In genomic region chr9:69307446-69308216, GRCh38 we compare ENCODE assay signal across 14 cellular contexts. TPM values are rescaled to one million over a fixed set of nuclear protein-coding genes. Genes with fewer than 3 reads are reported as not detected.
DNase-seq lines count a peak whose midpoint lies in the region; ATAC-seq, FAIRE-seq and TF ChIP-seq lines count a peak whose summit lies in the region.
"Had no signal": no experiment of that assay in that cellular context is flagged by ENCODE, and none has a peak within 500 bp of the region (broad histone marks: within the 10 kb centered on the region; RNA-seq: fewer than 3 reads in every experiment).

No MANE protein-coding gene starts in this region.

- H3K4me1 ChIP-seq in astrocyte (ENCODE audit: insufficient read depth, low read length): peaks cover 14% of the 10 kb centered on the region
- no peaks in the 10 kb centered on the region for H3K4me1 ChIP-seq in right cardiac atrium (ENCODE audit: control insufficient read depth, insufficient read depth, low read length)
- peaks cover 3% of the 10 kb centered on the region for H3K4me1 ChIP-seq in osteoblast (ENCODE audit: insufficient read depth, low read length)
- H3K4me1 ChIP-seq in PC-9 (replicated peaks; ENCODE audit: insufficient read depth): no peaks in the 10 kb centered on the region
- H3K4me1 ChIP-seq: gastrocnemius medialis, parathyroid adenoma had no signal

- peaks cover 3% of the 10 kb centered on the region for H3K36me3 Mint-ChIP-seq in astrocyte (ENCODE audit: low read depth, unreplicated experiment)

- no peaks in the 10 kb centered on the region for H3K27me3 Mint-ChIP-seq in astrocyte (ENCODE audit: low read depth, unreplicated experiment)

- DNase-seq in GM04504 (ENCODE audit: low read depth) (peak; percentile 10), astrocyte (ENCODE audit: low read depth) (peak; percentile 96), right cardiac atrium (no peak), osteoblast (ENCODE audit: insufficient read length, low spot score, missing footprints) (peak; percentile 73), PC-9 (no peak), NCI-H345 (lab: John Stamatoyannopoulos, UW) (no peak)
- DNase-seq in activated T-cell treated with anti-CD3 and anti-CD28 coated beads, Interleukin-2, amount 50 U/mL, for 48 hours: no peak
- DNase-seq: DND-41, gastrocnemius medialis, NCI-H446 had no signal

- H2AFZ ChIP-seq in astrocyte (ENCODE audit: low read depth, low read length): no peak overlapping the region
- H2AFZ ChIP-seq in osteoblast (ENCODE audit: low read length): no peak overlapping the region
- no peak overlapping the region for H2AFZ ChIP-seq in PC-9
- H2AFZ ChIP-seq: parathyroid adenoma had no signal

- H4K20me1 ChIP-seq in astrocyte (ENCODE audit: insufficient read depth, low read length): no peaks in the 10 kb centered on the region
- no peaks in the 10 kb centered on the region for H4K20me1 ChIP-seq in osteoblast (ENCODE audit: insufficient read depth, low read length)
- no peaks in the 10 kb centered on the region for H4K20me1 ChIP-seq in PC-9 (ENCODE audit: insufficient read depth)

- H3K4me3 ChIP-seq in astrocyte (ENCODE audit: insufficient read depth, low read depth, low read length) (no peak overlapping the region), right cardiac atrium (ENCODE audit: low read length) (no peak overlapping the region), osteoblast (ENCODE audit: insufficient read depth, low read length) (no peak overlapping the region), PC-9 (no peak overlapping the region)
- H3K4me3 ChIP-seq: gastrocnemius medialis had no signal

- H3K9me3 ChIP-seq in astrocyte (ENCODE audit: insufficient read depth, low read depth, low read length) (peaks cover 1% of the 10 kb centered on the region), right cardiac atrium (ENCODE audit: control insufficient read depth, low read length) (no peaks in the 10 kb centered on the region), osteoblast (ENCODE audit: low read depth, low read length) (no peaks in the 10 kb centered on the region), PC-9 (ENCODE audit: insufficient read depth, low read depth) (0 out of 2 replicates have a peak, but pooled peaks cover 2% of the 10 kb centered on the region)
- H3K9me3 ChIP-seq: gastrocnemius medialis had no signal

- H3K4me2 ChIP-seq in astrocyte (ENCODE audit: low read length) (peak overlapping the region; percentile 43), osteoblast (ENCODE audit: insufficient read depth, low read length) (no peak overlapping the region), PC-9 (no peak overlapping the region)

- no peaks in the 10 kb centered on the region for H3F3A ChIP-seq in PC-9 (ENCODE audit: insufficient read depth, low read depth)

- H3K4me1 Mint-ChIP-seq in astrocyte (ENCODE audit: low read depth, unreplicated experiment): peaks cover 18% of the 10 kb centered on the region

- H3K9ac ChIP-seq in astrocyte (ENCODE audit: low read length): no peak overlapping the region
- H3K9ac ChIP-seq: parathyroid adenoma had no signal

- BruUV-seq in PC-9 (replicated peaks; lab: Mats Ljungman, UMichigan): no TSS peak

- POLR2A ChIA-PET in PC-9 (lab: Charles Lee; ENCODE audit: unreplicated experiment): no interaction called here

- H3K27ac Mint-ChIP-seq in astrocyte (ENCODE audit: unreplicated experiment): peak overlapping the region; percentile 88

- no peaks in the 10 kb centered on the region for H3K9me2 ChIP-seq in PC-9 (ENCODE audit: insufficient read depth)

- ATAC-seq in right cardiac atrium (peak in 1 of 2 donors; percentile 29), HG03378 (IDR thresholded peaks at IDR 0.05; ENCODE audit: unreplicated experiment) (no peak)
- ATAC-seq: gastrocnemius medialis had no signal

- H3K36me3 ChIP-seq in astrocyte (ENCODE audit: insufficient read depth, low read length) (no peaks in the 10 kb centered on the region), osteoblast (ENCODE audit: insufficient read depth, low read length) (no peaks in the 10 kb centered on the region), PC-9 (ENCODE audit: low read depth) (no peaks in the 10 kb centered on the region)
- H3K36me3 ChIP-seq: gastrocnemius medialis had no signal

- intact Hi-C loops in right cardiac atrium (cut with DNase I): no loop called here
- intact Hi-C loops in PC-9 (cut with micrococcal nuclease; ENCODE audit: unreplicated experiment): no loop called here

- peak; percentile 37 for FAIRE-seq in astrocyte (lab: Jason Lieb, UNC)
- FAIRE-seq: HTR-8/SVneo had no signal

- CTCF ChIA-PET in PC-9 (lab: Charles Lee): no interaction called here

- peaks cover 12% of the 10 kb centered on the region for H3K9me3 Mint-ChIP-seq in astrocyte (ENCODE audit: unreplicated experiment)

- H3K27ac ChIP-seq in astrocyte (ENCODE audit: low read depth, low read length) (peak overlapping the region; percentile 23), right cardiac atrium (ENCODE audit: low read length) (peak overlapping the region; percentile 25), osteoblast (ENCODE audit: low read depth, low read length) (no peak overlapping the region), PC-9 (no peak overlapping the region)
- H3K27ac ChIP-seq: gastrocnemius medialis, parathyroid adenoma had no signal

- H3K79me2 ChIP-seq in astrocyte (ENCODE audit: insufficient read depth, low read length): no peaks in the 10 kb centered on the region
- H3K79me2 ChIP-seq in osteoblast (ENCODE audit: insufficient read depth, low read length): no peaks in the 10 kb centered on the region
- no peaks in the 10 kb centered on the region for H3K79me2 ChIP-seq in PC-9 (ENCODE audit: low read depth)
- H3K79me2 ChIP-seq: parathyroid adenoma had no signal

- no peak overlapping the region for H3K4me3 Mint-ChIP-seq in astrocyte (ENCODE audit: unreplicated experiment)

- H3K27me3 ChIP-seq in astrocyte (ENCODE audit: insufficient read depth, low read length): no peaks in the 10 kb centered on the region
- H3K27me3 ChIP-seq in right cardiac atrium (ENCODE audit: control insufficient read depth, insufficient read depth): no peaks in the 10 kb centered on the region
- peaks cover 4% of the 10 kb centered on the region for H3K27me3 ChIP-seq in osteoblast (ENCODE audit: insufficient read depth, low read length)
- no peaks in the 10 kb centered on the region for H3K27me3 ChIP-seq in PC-9 (ENCODE audit: insufficient read depth, low read depth)
- H3K27me3 ChIP-seq: gastrocnemius medialis had no signal

- no peak for TF ChIP-seq CTCF in astrocyte (IDR thresholded peaks at IDR 0.05; ENCODE audit: insufficient read depth, low read depth, low read length)
- no peak for TF ChIP-seq CTCF in osteoblast (IDR thresholded peaks at IDR 0.05; ENCODE audit: extremely low read depth, low read depth, low read length)
- TF ChIP-seq CTCF in PC-9 (conservative IDR thresholded peaks at IDR 0.05): no peak

- WGBS in right cardiac atrium: 68% methylated on average over 5 of the region's 5 CpGs

RNA-seq across cellular contexts. Expression of gene ENTREP1, which starts 17.4 kb away (rescaled TPM):
- 2.0 and 3.4 TPM in 2 replicates for total RNA-seq in astrocyte
- 10 to 100 TPM; 16.7 to 29.2 (median 25.7) TPM for total RNA-seq in right cardiac atrium
- 14.7 TPM for polyA plus RNA-seq in right cardiac atrium
- under 0.01 TPM in 2 replicates for total RNA-seq in osteoblast
- total RNA-seq in PC-9 (2021): 0.30 and 0.35 TPM in 2 replicates
- total RNA-seq: activated CD8-positive, alpha-beta memory T cell treated with anti-CD3 and anti-CD28 coated beads for 36 hours had no signal

Comparison
In these comparisons a context has a peak if more than half of its experiments do, and no peak if none do; other contexts are left out.
1. DNase-seq: peak in GM04504 (single experiment), astrocyte (single experiment) and osteoblast (single experiment); none in right cardiac atrium (0 of 3), activated T-cell treated with anti-CD3 and anti-CD28 coated beads, Interleukin-2, amount 50 U/mL, for 48 hours (0 of 2), PC-9 (0 of 2) and NCI-H345 (single experiment).
2. H3K27ac ChIP-seq: peak in astrocyte (single experiment) and right cardiac atrium (single experiment); none in osteoblast (single experiment) and PC-9 (single experiment).